1 cellular context compared by ENCODE assay signal in genomic region chr1:233006108-233006507, GRCh38.
TF ChIP-seq lines count a peak whose summit lies in the region.

No MANE protein-coding gene starts in this region.

TF ChIP-seq in IMR-90, 13 proteins besides CTCF, POLR2A, EP300 and RAD21 (continued from another document):
- TF ChIP-seq CEBPB (IDR thresholded peaks at IDR 0.05; ENCODE audit: low read depth, low read length) = no peak
- TF ChIP-seq RCOR1 (IDR thresholded peaks at IDR 0.05; ENCODE audit: insufficient replicate concordance, low read length) = no peak
TF ChIP-seq in IMR-90: peak in this region for 0.
